In the genomic region with DNA sequence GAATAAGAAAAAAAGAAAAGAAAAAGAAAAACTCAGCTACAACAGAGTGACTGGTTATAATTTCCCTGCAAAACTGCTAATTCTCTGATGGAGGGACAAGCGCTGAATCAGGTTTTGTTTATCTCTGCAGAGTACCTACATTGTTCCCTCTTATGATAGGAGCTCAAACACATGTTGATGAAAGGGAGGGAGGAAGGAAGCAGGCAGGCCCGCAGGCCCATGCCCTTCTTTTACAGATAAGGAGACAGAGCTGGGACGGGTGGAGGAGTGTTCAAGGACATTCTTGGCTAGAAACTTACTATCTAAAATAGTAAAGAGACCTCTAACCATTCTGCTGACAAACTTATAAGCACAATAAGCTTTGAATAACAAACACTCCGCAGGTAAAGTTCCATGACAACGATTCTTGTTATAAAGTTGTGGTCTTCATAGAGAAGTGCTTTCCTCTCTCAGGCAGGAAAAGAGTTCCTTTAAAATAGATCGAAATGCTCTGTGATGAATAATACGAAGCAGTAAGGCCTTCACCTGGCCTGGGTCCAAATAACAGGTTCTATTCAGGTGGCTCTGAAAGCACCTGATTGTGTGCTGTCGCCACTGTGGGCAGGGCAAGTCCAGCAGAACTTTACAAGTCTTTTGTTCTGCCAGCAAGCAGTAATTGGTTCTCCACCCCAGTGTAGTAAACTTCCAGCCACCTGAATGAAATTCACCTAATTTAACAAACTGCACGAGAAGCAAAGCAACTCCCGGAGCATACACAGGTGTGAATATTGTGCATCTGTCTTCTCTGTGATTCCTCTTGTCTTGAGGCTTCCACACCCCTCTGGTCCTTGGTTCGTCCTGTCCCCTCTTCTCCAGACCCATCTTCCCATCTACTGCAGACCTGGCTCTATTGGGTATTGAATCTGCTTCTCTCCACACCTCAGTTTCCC, we compare ENCODE assay signal across 1 cellular context.
TF ChIP-seq lines count a peak whose summit lies in the region.

No MANE protein-coding gene starts in this region.

TF ChIP-seq in WTC11, 78 proteins besides CTCF, POLR2A, EP300 and RAD21 (continued from another document):
- TF ChIP-seq, protein P1, sequence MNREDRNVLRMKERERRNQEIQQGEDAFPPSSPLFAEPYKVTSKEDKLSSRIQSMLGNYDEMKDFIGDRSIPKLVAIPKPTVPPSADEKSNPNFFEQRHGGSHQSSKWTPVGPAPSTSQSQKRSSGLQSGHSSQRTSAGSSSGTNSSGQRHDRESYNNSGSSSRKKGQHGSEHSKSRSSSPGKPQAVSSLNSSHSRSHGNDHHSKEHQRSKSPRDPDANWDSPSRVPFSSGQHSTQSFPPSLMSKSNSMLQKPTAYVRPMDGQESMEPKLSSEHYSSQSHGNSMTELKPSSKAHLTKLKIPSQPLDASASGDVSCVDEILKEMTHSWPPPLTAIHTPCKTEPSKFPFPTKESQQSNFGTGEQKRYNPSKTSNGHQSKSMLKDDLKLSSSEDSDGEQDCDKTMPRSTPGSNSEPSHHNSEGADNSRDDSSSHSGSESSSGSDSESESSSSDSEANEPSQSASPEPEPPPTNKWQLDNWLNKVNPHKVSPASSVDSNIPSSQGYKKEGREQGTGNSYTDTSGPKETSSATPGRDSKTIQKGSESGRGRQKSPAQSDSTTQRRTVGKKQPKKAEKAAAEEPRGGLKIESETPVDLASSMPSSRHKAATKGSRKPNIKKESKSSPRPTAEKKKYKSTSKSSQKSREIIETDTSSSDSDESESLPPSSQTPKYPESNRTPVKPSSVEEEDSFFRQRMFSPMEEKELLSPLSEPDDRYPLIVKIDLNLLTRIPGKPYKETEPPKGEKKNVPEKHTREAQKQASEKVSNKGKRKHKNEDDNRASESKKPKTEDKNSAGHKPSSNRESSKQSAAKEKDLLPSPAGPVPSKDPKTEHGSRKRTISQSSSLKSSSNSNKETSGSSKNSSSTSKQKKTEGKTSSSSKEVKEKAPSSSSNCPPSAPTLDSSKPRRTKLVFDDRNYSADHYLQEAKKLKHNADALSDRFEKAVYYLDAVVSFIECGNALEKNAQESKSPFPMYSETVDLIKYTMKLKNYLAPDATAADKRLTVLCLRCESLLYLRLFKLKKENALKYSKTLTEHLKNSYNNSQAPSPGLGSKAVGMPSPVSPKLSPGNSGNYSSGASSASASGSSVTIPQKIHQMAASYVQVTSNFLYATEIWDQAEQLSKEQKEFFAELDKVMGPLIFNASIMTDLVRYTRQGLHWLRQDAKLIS (CRISPR knock-in tag; IDR thresholded peaks at IDR 0.05; ENCODE audit: borderline replicate concordance): no peak
TF ChIP-seq in WTC11: peak in this region for 0.
